ENCODE assay signal across 20 cellular contexts in genomic region chr4:5039800-5040199, GRCh38.
"Had no signal": no experiment of that assay in that cellular context is flagged by ENCODE, and none has a peak within 500 bp of the region (broad histone marks: within the 10 kb centered on the region; RNA-seq: fewer than 3 reads in every experiment).

No MANE protein-coding gene starts in this region.

- ATAC-seq: Right ventricle myocardium inferior, SK-N-SH treated with all-trans-retinoic acid at 6 μM for 48 hours had no signal

- DNase-seq: Karpas-422, KG1, MG63, NCI-H1092 treated with DMSO at 0.1 percent for 48 hours, NCI-H1436, NCI-H187, NCI-H2029, NCI-H2081 treated with DMSO at 0.1 percent for 48 hours, NCI-H2171, NCI-H226, NCI-H446, NCI-H510A, NCI-H524 treated with DMSO at 0.1 percent for 48 hours, NCI-H69, NCI-H774, Peyer's patch, SHP77 treated with DMSO at 0.1 percent for 48 hours, SJCRH30 had no signal

- H3K27ac ChIP-seq: Peyer's patch, SJCRH30 had no signal

- H3K27me3 ChIP-seq: MG63, Peyer's patch, SJCRH30 had no signal

- H3K9me3 ChIP-seq: MG63, Peyer's patch, SJCRH30 had no signal

- H3K4me3 ChIP-seq: MG63, Peyer's patch, SJCRH30 had no signal

- H3K36me3 ChIP-seq: MG63, Peyer's patch, SJCRH30 had no signal
